1 cellular context compared by ENCODE assay signal in genomic region chr18:63366991-63367240, GRCh38.
TF ChIP-seq lines count a peak whose summit lies in the region.

Gene KDSR, minus strand, starts transcription at chr18:63367206. Its CDS starts 88 bp downstream, at chr18:63367118.

TF ChIP-seq in GM12878, 131 proteins besides CTCF, POLR2A, EP300 and RAD21 (continued from another document):
- TF ChIP-seq BHLHE40 (IDR thresholded peaks at IDR 0.05; ENCODE audit: borderline replicate concordance in 1 of 2, low read depth in 2 of 2, low read length in 1 of 2) = peak in 1 of 2 experiments; percentile 84; a peak in 2 of 4 replicates
- peak; percentile 40 for TF ChIP-seq HDAC6 (IDR thresholded peaks at IDR 0.05; ENCODE audit: unreplicated experiment)
- no peak for TF ChIP-seq NBN (IDR thresholded peaks at IDR 0.05)
- TF ChIP-seq ZNF687 (IDR thresholded peaks at IDR 0.05) = no peak
- TF ChIP-seq ASH2L (IDR thresholded peaks at IDR 0.05; ENCODE audit: borderline replicate concordance, low read depth) = no peak
- TF ChIP-seq RAD51 (IDR thresholded peaks at IDR 0.05) = no peak
- 0 out of 2 replicates have a peak, but pooled peaks have one; percentile 72 for TF ChIP-seq DPF2 (IDR thresholded peaks at IDR 0.05)
- TF ChIP-seq CEBPZ (IDR thresholded peaks at IDR 0.05; ENCODE audit: low read depth, low read length) = no peak
- peak; percentile 20; the same call in 1 of the 2 replicates for TF ChIP-seq CHD2 (IDR thresholded peaks at IDR 0.05; ENCODE audit: borderline replicate concordance, low read depth, low read length)
- no peak for TF ChIP-seq IRF5 (IDR thresholded peaks at IDR 0.05; ENCODE audit: borderline replicate concordance)
- no peak for TF ChIP-seq SP1 (IDR thresholded peaks at IDR 0.05; ENCODE audit: low read depth, low read length)
